8 cellular contexts compared by ENCODE assay signal in genomic region chr5:444226-444625, GRCh38. TPM values are rescaled to one million over a fixed set of nuclear protein-coding genes. Genes with fewer than 3 reads are reported as not detected.
A peak's percentile ranks its signal among the peaks of the same experiment; 100 is the strongest.
DNase-seq lines count a peak whose midpoint lies in the region; ATAC-seq and TF ChIP-seq lines count a peak whose summit lies in the region.

No MANE protein-coding gene starts in this region.

- peak overlapping the region; percentile 86 to 92 (median 90); a peak in 20 of 22 replicates for H3K9ac ChIP-seq in BLaER1 treated with 17β-estradiol and CSF1 and Interleukin-3, amounts not matched to agents 10 nM and 100 nM
- H3K9ac ChIP-seq in KMS-11 (no peak overlapping the region), colonic mucosa (ENCODE audit: low read depth in 2 of 2, low read length in 2 of 2) (peak overlapping the region; percentile 96 to 98)

- ATAC-seq in HG03439 (IDR thresholded peaks at IDR 0.05; ENCODE audit: unreplicated experiment) (no peak), GM21390 (IDR thresholded peaks at IDR 0.05; ENCODE audit: unreplicated experiment) (no peak)

- DNase-seq in colonic mucosa (no peak), neural crest cell (ENCODE audit: low read depth, low spot score) (no peak), substantia nigra (lab: John Stamatoyannopoulos, UW) (no peak), NOMO-1 treated with DMSO at 0.1 percent for 48 hours (lab: John Stamatoyannopoulos, UW; ENCODE audit: unreplicated experiment) (no peak)

- H3K9me3 ChIP-seq in BLaER1 treated with 17β-estradiol and CSF1 and Interleukin-3, amounts not matched to agents 10 nM and 100 nM (replicated peaks in 1 of 11), result no peaks in the 10 kb centered on the region
- no peaks in the 10 kb centered on the region for H3K9me3 ChIP-seq in colonic mucosa

- peaks cover 16% of the 10 kb centered on the region for H3K36me3 Mint-ChIP-seq in neural crest cell (ENCODE audit: low read depth)

- peak overlapping the region; percentile 97 to 100 (median 100) for H3K4me2 ChIP-seq in BLaER1 treated with 17β-estradiol and CSF1 and Interleukin-3, amounts not matched to agents 10 nM and 100 nM
- peak overlapping the region; percentile 98 for H3K4me2 ChIP-seq in KMS-11

- H3K4me1 Mint-ChIP-seq in neural crest cell, result peaks cover 27% of the 10 kb centered on the region

- H3K4me1 ChIP-seq in BLaER1 treated with 17β-estradiol and CSF1 and Interleukin-3, amounts not matched to agents 10 nM and 100 nM, result peaks cover 56 to 91% (median 65%) of the 10 kb centered on the region in 10 experiments
- peaks cover 17% of the 10 kb centered on the region for H3K4me1 ChIP-seq in KMS-11 (ENCODE audit: low read depth, poor library complexity, severe bottlenecking)
- no peaks in the 10 kb centered on the region for H3K4me1 ChIP-seq in colonic mucosa

- H3K4me3 Mint-ChIP-seq in neural crest cell, result peak overlapping the region; percentile 90

- H3K27ac Mint-ChIP-seq in neural crest cell (ENCODE audit: unreplicated experiment), result no peak overlapping the region

- H4K20me1 ChIP-seq in BLaER1 treated with 17β-estradiol and CSF1 and Interleukin-3, amounts not matched to agents 10 nM and 100 nM, result peaks cover 10 to 56% (median 41%) of the 10 kb centered on the region in 11 experiments; a peak in 18 of 22 replicates
- H4K20me1 ChIP-seq in KMS-11 (ENCODE audit: insufficient read depth), result no peaks in the 10 kb centered on the region

- no peak overlapping the region for H2AFZ ChIP-seq in KMS-11 (ENCODE audit: low read depth)

- H3K27me3 Mint-ChIP-seq in neural crest cell (ENCODE audit: low read depth), result no peaks in the 10 kb centered on the region

- intact Hi-C loops in colonic mucosa (cut with DNase I), result loop anchor here (10.0 kb wide), 1 partner anchor 171 kb away; the partner anchor contains the start of gene CEP72

- 0 out of 22 replicates have a peak overlapping the region, but pooled peaks of 2 of the 11 experiments have one; percentile 83 to 89 for H3K27ac ChIP-seq in BLaER1 treated with 17β-estradiol and CSF1 and Interleukin-3, amounts not matched to agents 10 nM and 100 nM
- H3K27ac ChIP-seq in KMS-11, result no peak overlapping the region
- H3K27ac ChIP-seq in colonic mucosa, result no peak overlapping the region
- no peak overlapping the region for H3K27ac ChIP-seq in substantia nigra (ENCODE audit: low read depth, low read length, poor library complexity, severe bottlenecking)

- no peaks in the 10 kb centered on the region for H3K27me3 ChIP-seq in BLaER1 treated with 17β-estradiol and CSF1 and Interleukin-3, amounts not matched to agents 10 nM and 100 nM
- H3K27me3 ChIP-seq in KMS-11 (ENCODE audit: insufficient read depth, low read depth) (no peaks in the 10 kb centered on the region), colonic mucosa (no peaks in the 10 kb centered on the region)

- peaks cover 30 to 37% (median 34%) of the 10 kb centered on the region in 11 experiments for H3K36me3 ChIP-seq in BLaER1 treated with 17β-estradiol and CSF1 and Interleukin-3, amounts not matched to agents 10 nM and 100 nM
- H3K36me3 ChIP-seq in KMS-11 (ENCODE audit: insufficient read depth) (no peaks in the 10 kb centered on the region; the same call in 1 of the 2 replicates), colonic mucosa (peaks cover 12% of the 10 kb centered on the region)

- no peak for TF ChIP-seq CTCF in KMS-11 (conservative IDR thresholded peaks at IDR 0.05; ENCODE audit: low read depth, low read length)
- no peak for TF ChIP-seq CTCF in colonic mucosa (IDR thresholded peaks at IDR 0.05)
- TF ChIP-seq CTCF in neural crest cell (conservative IDR thresholded peaks at IDR 0.05), result no peak

- peaks cover 20% of the 10 kb centered on the region for H3K79me2 ChIP-seq in KMS-11 (ENCODE audit: insufficient read depth, low read depth)

- H3K4me3 ChIP-seq in BLaER1 treated with 17β-estradiol and CSF1 and Interleukin-3, amounts not matched to agents 10 nM and 100 nM, result peak overlapping the region; percentile 83 to 96 (median 94)
- H3K4me3 ChIP-seq in KMS-11 (IDR thresholded peaks at IDR 0.05; ENCODE audit: insufficient read depth, low read depth, low read length), result no peak overlapping the region
- H3K4me3 ChIP-seq in colonic mucosa, result peak overlapping the region; percentile 93

- H3K9me3 Mint-ChIP-seq in neural crest cell, result no peaks in the 10 kb centered on the region

RNA-seq across cellular contexts. Expression of gene EXOC3, which starts 1.2 kb away (rescaled TPM):
- total RNA-seq in colonic mucosa (10 to 100 TPM; 52.0 to 58.7 TPM), neural crest cell (56.0 and 61.3 TPM in 2 replicates)
